ENCODE assay signal across 8 cellular contexts in the genomic region with DNA sequence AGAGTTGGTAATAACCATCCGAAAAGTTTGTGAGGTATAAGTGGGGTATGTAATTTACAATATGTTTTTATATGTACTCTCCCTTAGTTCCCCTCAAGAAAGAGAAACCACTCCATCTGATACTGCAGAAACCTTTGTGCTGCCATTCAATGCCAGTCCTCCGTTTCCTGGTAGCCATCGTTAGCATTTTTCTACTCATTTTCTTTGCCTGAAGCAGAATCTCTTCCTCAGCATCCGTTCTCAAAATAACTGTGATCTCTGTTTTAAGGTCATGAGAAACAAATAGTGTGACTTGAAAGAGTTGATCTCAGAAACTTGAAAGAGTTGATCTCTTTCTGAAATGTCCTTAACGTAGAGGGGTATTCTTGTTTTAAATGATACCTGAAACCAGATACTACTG. TPM values are rescaled to one million over a fixed set of nuclear protein-coding genes. Genes with fewer than 3 reads are reported as not detected.
DNase-seq lines count a peak whose midpoint lies in the region; ATAC-seq and TF ChIP-seq lines count a peak whose summit lies in the region.

No MANE protein-coding gene starts in this region.

- H3K9ac ChIP-seq in liver (ENCODE audit: low read depth in 1 of 2, low read length in 2 of 2), result peak overlapping the region; percentile 63 to 74

- H3K27me3 Mint-ChIP-seq in activated naive CD4-positive, alpha-beta T cell treated with anti-CD3 and anti-CD28 coated beads, Interleukin-2, amount 50 U/mL, for 24 hours, result no peaks in the 10 kb centered on the region
- H3K27me3 Mint-ChIP-seq in activated naive CD8-positive, alpha-beta T cell treated with anti-CD3 and anti-CD28 coated beads, Interleukin-2, amount 50 U/mL, for 24 hours, result no peaks in the 10 kb centered on the region

- DNase-seq in activated naive CD4-positive, alpha-beta T cell (lab: John Stamatoyannopoulos, UW), result no peak
- no peak for DNase-seq in activated naive CD8-positive, alpha-beta T cell treated with anti-CD3 and anti-CD28 coated beads, Interleukin-2, amount 50 U/mL, for 24 hours
- no peak for DNase-seq in upper lobe of right lung
- no peak for DNase-seq in UCSD-AML1 (lab: John Stamatoyannopoulos, UW; ENCODE audit: unreplicated experiment)
- no peak for DNase-seq in SW 1271 (lab: John Stamatoyannopoulos, UW)

- H3K4me1 ChIP-seq in liver (ENCODE audit: control insufficient read depth in 4 of 4, insufficient read depth in 4 of 4, low read length in 3 of 4) (peaks cover 6 to 34% (median 25%) of the 10 kb centered on the region in 4 donors), upper lobe of right lung (peaks cover 25% of the 10 kb centered on the region)

- 24% methylated on average over 5 of the region's 5 CpGs for WGBS in liver

- no peaks in the 10 kb centered on the region for H3K9me3 Mint-ChIP-seq in activated naive CD4-positive, alpha-beta T cell treated with anti-CD3 and anti-CD28 coated beads, Interleukin-2, amount 50 U/mL, for 24 hours
- H3K9me3 Mint-ChIP-seq in activated naive CD8-positive, alpha-beta T cell treated with anti-CD3 and anti-CD28 coated beads, Interleukin-2, amount 50 U/mL, for 24 hours, result no peaks in the 10 kb centered on the region

- TF ChIP-seq RAD21 in liver (IDR thresholded peaks at IDR 0.05), result no peak

- no peak for ATAC-seq in activated naive CD8-positive, alpha-beta T cell treated with anti-CD3 and anti-CD28 coated beads, Interleukin-2, amount 50 U/mL, for 24 hours
- ATAC-seq in upper lobe of right lung (no peak), GM19397 (IDR thresholded peaks at IDR 0.05; ENCODE audit: unreplicated experiment) (no peak)

- TF ChIP-seq CTCF in liver (IDR thresholded peaks at IDR 0.05; ENCODE audit: low read depth, low read length, missing input control) (no peak), upper lobe of right lung (IDR thresholded peaks at IDR 0.05) (no peak)

- H3K36me3 ChIP-seq in liver (ENCODE audit: control insufficient read depth in 4 of 4, insufficient read depth in 3 of 4, low read depth in 1 of 4, low read length in 3 of 4), result peaks cover 5 to 25% (median 15%) of the 10 kb centered on the region in 4 donors
- H3K36me3 ChIP-seq in upper lobe of right lung, result peaks cover 38% of the 10 kb centered on the region

- H3K27ac ChIP-seq in liver (ENCODE audit: low read depth in 1 of 2, low read length in 2 of 2) (no peak overlapping the region), upper lobe of right lung (no peak overlapping the region)

- H3K4me1 Mint-ChIP-seq in activated naive CD4-positive, alpha-beta T cell treated with anti-CD3 and anti-CD28 coated beads, Interleukin-2, amount 50 U/mL, for 24 hours, result peaks cover 63% of the 10 kb centered on the region
- H3K4me1 Mint-ChIP-seq in activated naive CD8-positive, alpha-beta T cell treated with anti-CD3 and anti-CD28 coated beads, Interleukin-2, amount 50 U/mL, for 24 hours, result peaks cover 46% of the 10 kb centered on the region

- H3K27me3 ChIP-seq in liver (ENCODE audit: control insufficient read depth in 4 of 4, insufficient read depth in 4 of 4, low read length in 3 of 4), result no peaks in the 10 kb centered on the region
- H3K27me3 ChIP-seq in upper lobe of right lung, result no peaks in the 10 kb centered on the region

- H3K4me3 Mint-ChIP-seq in activated naive CD4-positive, alpha-beta T cell treated with anti-CD3 and anti-CD28 coated beads, Interleukin-2, amount 50 U/mL, for 24 hours, result peak overlapping the region; percentile 91
- peak overlapping the region; percentile 93 for H3K4me3 Mint-ChIP-seq in activated naive CD8-positive, alpha-beta T cell treated with anti-CD3 and anti-CD28 coated beads, Interleukin-2, amount 50 U/mL, for 24 hours

- H3K9me3 ChIP-seq in liver (ENCODE audit: control insufficient read depth in 4 of 4, low read length in 3 of 4) (no peaks in the 10 kb centered on the region), upper lobe of right lung (no peaks in the 10 kb centered on the region)

- peaks cover 26% of the 10 kb centered on the region for H3K36me3 Mint-ChIP-seq in activated naive CD4-positive, alpha-beta T cell treated with anti-CD3 and anti-CD28 coated beads, Interleukin-2, amount 50 U/mL, for 24 hours
- peaks cover 72% of the 10 kb centered on the region for H3K36me3 Mint-ChIP-seq in activated naive CD8-positive, alpha-beta T cell treated with anti-CD3 and anti-CD28 coated beads, Interleukin-2, amount 50 U/mL, for 24 hours (ENCODE audit: low read depth)

- intact Hi-C loops in upper lobe of right lung (cut with DNase I), result no loop called here

- H3K4me3 ChIP-seq in liver (ENCODE audit: low read depth in 1 of 3, low read length in 3 of 3) (peak overlapping the region; percentile 72 to 100 (median 85)), upper lobe of right lung (peak overlapping the region; percentile 72)

- H3K27ac Mint-ChIP-seq in activated naive CD4-positive, alpha-beta T cell treated with anti-CD3 and anti-CD28 coated beads, Interleukin-2, amount 50 U/mL, for 24 hours, result peak overlapping the region; percentile 100
- peak overlapping the region; percentile 97 for H3K27ac Mint-ChIP-seq in activated naive CD8-positive, alpha-beta T cell treated with anti-CD3 and anti-CD28 coated beads, Interleukin-2, amount 50 U/mL, for 24 hours

TF ChIP-seq in liver, 16 proteins besides CTCF, POLR2A, EP300 and RAD21:
- TF ChIP-seq, protein P1, sequence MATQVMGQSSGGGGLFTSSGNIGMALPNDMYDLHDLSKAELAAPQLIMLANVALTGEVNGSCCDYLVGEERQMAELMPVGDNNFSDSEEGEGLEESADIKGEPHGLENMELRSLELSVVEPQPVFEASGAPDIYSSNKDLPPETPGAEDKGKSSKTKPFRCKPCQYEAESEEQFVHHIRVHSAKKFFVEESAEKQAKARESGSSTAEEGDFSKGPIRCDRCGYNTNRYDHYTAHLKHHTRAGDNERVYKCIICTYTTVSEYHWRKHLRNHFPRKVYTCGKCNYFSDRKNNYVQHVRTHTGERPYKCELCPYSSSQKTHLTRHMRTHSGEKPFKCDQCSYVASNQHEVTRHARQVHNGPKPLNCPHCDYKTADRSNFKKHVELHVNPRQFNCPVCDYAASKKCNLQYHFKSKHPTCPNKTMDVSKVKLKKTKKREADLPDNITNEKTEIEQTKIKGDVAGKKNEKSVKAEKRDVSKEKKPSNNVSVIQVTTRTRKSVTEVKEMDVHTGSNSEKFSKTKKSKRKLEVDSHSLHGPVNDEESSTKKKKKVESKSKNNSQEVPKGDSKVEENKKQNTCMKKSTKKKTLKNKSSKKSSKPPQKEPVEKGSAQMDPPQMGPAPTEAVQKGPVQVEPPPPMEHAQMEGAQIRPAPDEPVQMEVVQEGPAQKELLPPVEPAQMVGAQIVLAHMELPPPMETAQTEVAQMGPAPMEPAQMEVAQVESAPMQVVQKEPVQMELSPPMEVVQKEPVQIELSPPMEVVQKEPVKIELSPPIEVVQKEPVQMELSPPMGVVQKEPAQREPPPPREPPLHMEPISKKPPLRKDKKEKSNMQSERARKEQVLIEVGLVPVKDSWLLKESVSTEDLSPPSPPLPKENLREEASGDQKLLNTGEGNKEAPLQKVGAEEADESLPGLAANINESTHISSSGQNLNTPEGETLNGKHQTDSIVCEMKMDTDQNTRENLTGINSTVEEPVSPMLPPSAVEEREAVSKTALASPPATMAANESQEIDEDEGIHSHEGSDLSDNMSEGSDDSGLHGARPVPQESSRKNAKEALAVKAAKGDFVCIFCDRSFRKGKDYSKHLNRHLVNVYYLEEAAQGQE (IDR thresholded peaks at IDR 0.05), result no peak
- TF ChIP-seq EGR1 (IDR thresholded peaks at IDR 0.05; ENCODE audit: low read depth in 2 of 2) (no peak), GABPA (IDR thresholded peaks at IDR 0.05 in 1 of 2, conservative IDR thresholded peaks at IDR 0.05 in 1 of 2) (no peak), RXRA (IDR thresholded peaks at IDR 0.05) (no peak), SP1 (IDR thresholded peaks at IDR 0.05) (no peak), HNF4A (conservative IDR thresholded peaks at IDR 0.05) (no peak), TAF1 (conservative IDR thresholded peaks at IDR 0.05) (no peak), HNF4G (IDR thresholded peaks at IDR 0.05) (no peak), FOXA2 (IDR thresholded peaks at IDR 0.05) (no peak), JUND (IDR thresholded peaks at IDR 0.05) (no peak), FOXA1 (IDR thresholded peaks at IDR 0.05) (no peak), NR2F2 (IDR thresholded peaks at IDR 0.05) (no peak), YY1 (IDR thresholded peaks at IDR 0.05) (no peak)
- TF ChIP-seq, protein P2, sequence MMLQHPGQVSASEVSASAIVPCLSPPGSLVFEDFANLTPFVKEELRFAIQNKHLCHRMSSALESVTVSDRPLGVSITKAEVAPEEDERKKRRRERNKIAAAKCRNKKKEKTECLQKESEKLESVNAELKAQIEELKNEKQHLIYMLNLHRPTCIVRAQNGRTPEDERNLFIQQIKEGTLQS (IDR thresholded peaks at IDR 0.05), result no peak
- TF ChIP-seq, protein P3, sequence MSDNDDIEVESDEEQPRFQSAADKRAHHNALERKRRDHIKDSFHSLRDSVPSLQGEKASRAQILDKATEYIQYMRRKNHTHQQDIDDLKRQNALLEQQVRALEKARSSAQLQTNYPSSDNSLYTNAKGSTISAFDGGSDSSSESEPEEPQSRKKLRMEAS (IDR thresholded peaks at IDR 0.05), result no peak
- TF ChIP-seq, protein P4, sequence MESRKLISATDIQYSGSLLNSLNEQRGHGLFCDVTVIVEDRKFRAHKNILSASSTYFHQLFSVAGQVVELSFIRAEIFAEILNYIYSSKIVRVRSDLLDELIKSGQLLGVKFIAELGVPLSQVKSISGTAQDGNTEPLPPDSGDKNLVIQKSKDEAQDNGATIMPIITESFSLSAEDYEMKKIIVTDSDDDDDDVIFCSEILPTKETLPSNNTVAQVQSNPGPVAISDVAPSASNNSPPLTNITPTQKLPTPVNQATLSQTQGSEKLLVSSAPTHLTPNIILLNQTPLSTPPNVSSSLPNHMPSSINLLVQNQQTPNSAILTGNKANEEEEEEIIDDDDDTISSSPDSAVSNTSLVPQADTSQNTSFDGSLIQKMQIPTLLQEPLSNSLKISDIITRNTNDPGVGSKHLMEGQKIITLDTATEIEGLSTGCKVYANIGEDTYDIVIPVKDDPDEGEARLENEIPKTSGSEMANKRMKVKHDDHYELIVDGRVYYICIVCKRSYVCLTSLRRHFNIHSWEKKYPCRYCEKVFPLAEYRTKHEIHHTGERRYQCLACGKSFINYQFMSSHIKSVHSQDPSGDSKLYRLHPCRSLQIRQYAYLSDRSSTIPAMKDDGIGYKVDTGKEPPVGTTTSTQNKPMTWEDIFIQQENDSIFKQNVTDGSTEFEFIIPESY (IDR thresholded peaks at IDR 0.05), result no peak

RNA-seq across cellular contexts. Expression of a gene that starts 1.0 kb away (rescaled TPM):
- total RNA-seq in liver (10 to 100 TPM; 53.6 to 74.6 TPM), upper lobe of right lung (79.4 TPM)
- polyA plus RNA-seq in liver, result 10 to 100 TPM; 25.5 to 36.7 TPM

RNA-seq across cellular contexts. Expression of a gene that starts 1.3 kb away (rescaled TPM):
- total RNA-seq in liver (10 to 100 TPM in 1 of 2 donors, 1 to 10 TPM in 1; 7.5 to 12.3 TPM), upper lobe of right lung (26.6 TPM)
- 1 to 10 TPM; 3.2 to 4.7 TPM for polyA plus RNA-seq in liver
